Comparison of ENCODE assay signal across 17 cellular contexts in genomic region chr10:88733215-88733614, GRCh38. TPM values are rescaled to one million over a fixed set of nuclear protein-coding genes. Genes with fewer than 3 reads are reported as not detected.
"Had no signal": no experiment of that assay in that cellular context is flagged by ENCODE, and none has a peak within 500 bp of the region (broad histone marks: within the 10 kb centered on the region; RNA-seq: fewer than 3 reads in every experiment).

No MANE protein-coding gene starts in this region.

- H3K36me3 Mint-ChIP-seq: activated naive CD8-positive, alpha-beta T cell treated with anti-CD3 and anti-CD28 coated beads for 36 hours; neural progenitor cell had no signal

- H3K4me1 Mint-ChIP-seq: activated naive CD8-positive, alpha-beta T cell treated with anti-CD3 and anti-CD28 coated beads for 36 hours had no signal

- H3K9me3 Mint-ChIP-seq: activated naive CD8-positive, alpha-beta T cell treated with anti-CD3 and anti-CD28 coated beads for 36 hours; neural progenitor cell had no signal

- H3K27ac Mint-ChIP-seq: activated naive CD8-positive, alpha-beta T cell treated with anti-CD3 and anti-CD28 coated beads for 36 hours; neural progenitor cell had no signal

- FAIRE-seq: pancreas had no signal

- H3K4me3 Mint-ChIP-seq: activated naive CD8-positive, alpha-beta T cell treated with anti-CD3 and anti-CD28 coated beads for 36 hours; neural progenitor cell had no signal

- DNase-seq: activated CD4-positive, alpha-beta T cell treated with anti-CD3 and anti-CD28 coated beads for 1 hour; activated CD4-positive, alpha-beta T cell treated with anti-CD3 and anti-CD28 coated beads, Interleukin-2, amount 50 U/mL, for 48 hours; activated gamma-delta T cell; activated naive CD8-positive, alpha-beta T cell treated with anti-CD3 and anti-CD28 coated beads for 36 hours; activated T-cell treated with anti-CD3 and anti-CD28 coated beads, Interleukin-2, amount 50 U/mL, for 48 hours; anterior cingulate cortex; pancreas had no signal

RNA-seq across cellular contexts. Expression of gene LIPN, which starts 26.6 kb away (rescaled TPM):
- total RNA-seq: activated naive CD8-positive, alpha-beta T cell treated with anti-CD3 and anti-CD28 coated beads for 36 hours; breast epithelium; chondrocyte; dermis microvascular lymphatic vessel endothelial cell; kidney epithelial cell; pancreas; right atrium auricular region; tibial nerve; vagina had no signal
- polyA plus RNA-seq: hepatocyte, pancreas had no signal

RNA-seq across cellular contexts. Expression of gene LIPK, which starts 27.2 kb away (rescaled TPM):
- total RNA-seq: activated naive CD8-positive, alpha-beta T cell treated with anti-CD3 and anti-CD28 coated beads for 36 hours; chondrocyte; dermis microvascular lymphatic vessel endothelial cell; hepatocyte; kidney epithelial cell; liver; pancreas; right atrium auricular region; tibial nerve; vagina had no signal
- polyA plus RNA-seq: hepatocyte, liver, pancreas had no signal
